Comparison of ENCODE assay signal across 8 cellular contexts in the genomic region with DNA sequence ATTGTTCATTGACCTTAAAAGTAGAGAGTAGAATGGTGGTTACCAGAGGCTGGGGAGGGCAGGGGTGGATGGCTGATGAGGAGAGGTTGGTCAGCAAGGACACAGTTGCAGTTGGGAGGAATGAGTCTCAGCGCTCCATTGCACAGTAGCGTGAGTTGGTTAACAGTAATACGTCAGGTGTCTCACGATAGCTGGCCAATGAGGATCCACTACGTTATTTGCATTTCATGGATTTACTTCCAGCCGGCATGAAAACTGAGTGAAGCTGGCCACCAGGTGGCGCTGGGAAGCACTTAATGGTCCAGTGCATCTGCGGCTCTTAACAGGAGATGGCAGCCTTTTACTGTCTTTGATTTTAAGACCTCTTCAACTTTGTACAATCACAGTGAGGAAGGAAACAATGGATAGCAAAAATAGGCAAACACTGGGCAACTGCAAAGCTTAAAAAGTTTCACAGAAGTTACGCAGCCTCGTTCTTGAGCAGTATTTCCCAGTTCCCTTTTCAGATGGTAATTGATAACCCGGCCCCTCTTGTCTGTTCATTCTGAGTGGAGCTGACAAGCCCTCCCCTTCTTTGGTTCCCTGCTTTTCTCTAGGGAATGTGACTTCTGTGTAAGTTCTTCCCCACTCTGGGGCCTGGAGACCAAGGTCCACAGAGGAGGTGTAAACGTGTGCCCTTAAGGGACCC.
DNase-seq lines count a peak whose midpoint lies in the region; ATAC-seq lines count a peak whose summit lies in the region.

No MANE protein-coding gene starts in this region.

- H3K4me1 ChIP-seq in BLaER1, result peaks cover 8% of the 10 kb centered on the region

- no peak overlapping the region for H3K4me3 Mint-ChIP-seq in central memory CD8-positive, alpha-beta T cell

- H3K4me1 Mint-ChIP-seq in central memory CD8-positive, alpha-beta T cell, result no peaks in the 10 kb centered on the region

- peak overlapping the region; percentile 66 for H3K4me2 ChIP-seq in BLaER1

- H3K9me3 ChIP-seq in BLaER1, result peaks cover 4% of the 10 kb centered on the region

- no peaks in the 10 kb centered on the region for H3K9me3 Mint-ChIP-seq in central memory CD8-positive, alpha-beta T cell

- H3K27me3 ChIP-seq in BLaER1, result no peaks in the 10 kb centered on the region

- H3K27me3 Mint-ChIP-seq in central memory CD8-positive, alpha-beta T cell, result peaks cover 23% of the 10 kb centered on the region

- DNase-seq in NCI-H446 treated with DMSO at 0.1 percent for 48 hours (lab: John Stamatoyannopoulos, UW), result peak; percentile 79
- DNase-seq in activated CD4-positive, CD25-positive, alpha-beta regulatory T cell treated with anti-CD3 and anti-CD28 coated beads, Interleukin-2, amount 50 U/mL, for 16 hours (ENCODE audit: low read depth, low spot score), result peak; percentile 74
- peak; percentile 57 to 72 for DNase-seq in central memory CD8-positive, alpha-beta T cell (ENCODE audit: low spot score in 2 of 2)
- peak; percentile 92 for DNase-seq in kidney glomerular epithelial cell (lab: John Stamatoyannopoulos, UW)
- peak; percentile 75 for DNase-seq in stimulated activated CD4-positive, alpha-beta T cell treated with anti-CD3 and anti-CD28 coated beads, Interleukin-2, amount 100 ng/mL, for 4 hours (ENCODE audit: low read depth)

- H3K36me3 ChIP-seq in BLaER1, result no peaks in the 10 kb centered on the region

- no peak overlapping the region for H3K27ac Mint-ChIP-seq in central memory CD8-positive, alpha-beta T cell (ENCODE audit: low read depth)

- H3K9ac ChIP-seq in BLaER1, result peak overlapping the region; percentile 2; the same call in 1 of the 2 replicates

- H3K27ac ChIP-seq in BLaER1, result peak overlapping the region; percentile 65

- H3K36me3 Mint-ChIP-seq in central memory CD8-positive, alpha-beta T cell (ENCODE audit: insufficient read depth), result no peaks in the 10 kb centered on the region

- no peak overlapping the region for H3K4me3 ChIP-seq in BLaER1

- no peaks in the 10 kb centered on the region for H4K20me1 ChIP-seq in BLaER1

- ATAC-seq in GM19324 (IDR thresholded peaks at IDR 0.05; ENCODE audit: low FRiP score, unreplicated experiment) (peak; percentile 80), HG03432 (IDR thresholded peaks at IDR 0.05; ENCODE audit: unreplicated experiment) (peak; percentile 87)
- ATAC-seq in central memory CD8-positive, alpha-beta T cell (replicated peaks; ENCODE audit: extremely low read depth, poor library complexity, severe bottlenecking), result peak; percentile 81
